Comparison of ENCODE assay signal across 1 cellular context in the genomic region with DNA sequence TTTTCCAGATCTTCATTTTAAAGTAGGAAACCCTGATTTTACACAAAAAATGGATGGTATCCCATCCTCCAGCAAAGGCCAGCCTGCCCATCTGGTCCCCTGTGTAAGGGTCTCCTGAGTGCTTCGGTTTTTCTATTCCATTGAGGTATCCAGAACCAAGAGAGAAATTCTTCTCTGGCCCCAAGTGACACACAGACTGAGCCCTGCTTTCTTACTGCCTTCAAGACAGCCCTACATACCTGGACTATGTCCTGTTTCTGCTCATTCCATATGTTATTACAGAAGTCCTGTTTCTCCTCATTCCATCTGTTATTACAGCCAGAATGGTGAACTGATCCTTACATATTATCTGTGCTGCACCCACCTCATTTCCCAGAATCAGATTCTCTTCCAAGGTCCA.
TF ChIP-seq lines count a peak whose summit lies in the region.

No MANE protein-coding gene starts in this region.

TF ChIP-seq in IMR-90, 13 proteins besides CTCF, POLR2A, EP300 and RAD21 (continued from another document):
- TF ChIP-seq USF2 (IDR thresholded peaks at IDR 0.05; ENCODE audit: low read depth, low read length) (no peak), SMC3 (IDR thresholded peaks at IDR 0.05; ENCODE audit: low read depth, low read length) (no peak), MAZ (IDR thresholded peaks at IDR 0.05; ENCODE audit: borderline replicate concordance, low read depth, low read length) (no peak), MAFK (IDR thresholded peaks at IDR 0.05; ENCODE audit: low read depth, low read length) (no peak), NFE2L2 (IDR thresholded peaks at IDR 0.05; ENCODE audit: low read depth, low read length) (no peak), BHLHE40 (IDR thresholded peaks at IDR 0.05; ENCODE audit: low read depth, low read length) (no peak)
